In the genomic region with DNA sequence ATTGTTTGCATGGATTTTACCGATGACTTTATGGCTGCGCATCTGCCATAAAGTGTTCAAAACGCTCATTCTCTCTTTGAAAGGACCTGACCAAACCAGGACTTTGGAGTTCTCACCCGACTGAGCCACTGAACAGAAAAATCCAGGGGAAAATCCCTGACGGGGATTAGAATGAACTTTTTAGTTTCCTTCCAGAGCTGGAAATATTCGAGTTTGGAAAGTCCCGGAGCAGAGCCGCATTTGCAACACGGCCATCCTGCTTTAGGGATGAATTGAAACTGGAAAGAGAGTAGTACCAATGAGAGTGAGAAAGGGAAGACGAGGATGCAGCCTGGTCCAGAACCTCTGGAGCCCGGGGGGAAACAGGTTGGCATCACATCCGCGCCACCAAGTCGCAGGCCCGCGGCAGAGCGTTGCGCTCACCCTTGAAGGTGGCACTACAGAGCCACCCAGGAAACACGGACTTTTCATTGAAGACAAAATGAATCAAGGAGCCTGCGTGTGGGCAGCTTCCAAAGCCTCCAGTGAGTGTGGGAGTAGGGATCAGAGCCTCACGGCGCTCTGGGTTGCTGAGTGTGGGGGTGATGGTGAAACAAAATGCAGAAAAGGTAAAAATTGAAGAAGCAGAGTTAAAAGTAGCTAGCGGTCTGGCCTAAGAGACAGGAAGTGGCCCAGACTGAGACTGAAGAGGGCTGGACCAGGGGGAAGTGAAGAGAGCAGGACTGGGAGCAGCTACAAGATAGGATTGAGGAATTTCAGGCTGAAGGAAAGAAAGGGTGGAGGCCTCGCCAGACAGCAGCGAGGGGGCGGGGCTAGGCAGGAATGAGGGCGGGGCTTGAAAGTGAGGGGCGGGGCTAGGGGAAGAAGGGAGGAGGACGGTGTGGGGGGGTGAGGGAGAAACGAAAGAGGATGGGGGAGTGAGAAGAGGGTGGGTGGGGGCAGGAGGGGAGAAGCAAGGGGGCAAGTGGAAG, we compare ENCODE assay signal across 8 cellular contexts. TPM values are rescaled to one million over a fixed set of nuclear protein-coding genes. Genes with fewer than 3 reads are reported as not detected.
A peak's percentile ranks its signal among the peaks of the same experiment; 100 is the strongest.
DNase-seq lines count a peak whose midpoint lies in the region; ATAC-seq, FAIRE-seq and TF ChIP-seq lines count a peak whose summit lies in the region.

No MANE protein-coding gene starts in this region.

- H3K9ac ChIP-seq in mammary epithelial cell (ENCODE audit: insufficient read depth, low read length), result peak overlapping the region; percentile 89
- H3K9ac ChIP-seq in keratinocyte (ENCODE audit: control insufficient read depth, extremely low read depth, insufficient read depth, low read length), result peak overlapping the region; percentile 90
- H3K9ac ChIP-seq in smooth muscle cell (ENCODE audit: low read depth), result peak overlapping the region; percentile 78

- peaks cover 54% of the 10 kb centered on the region for H3K4me1 Mint-ChIP-seq in activated B cell treated with CpG ODN at 0.5 μM for 24 hours

- DNase-seq in A673 (ENCODE audit: low spot score) (peak; percentile 61), HL-60 (ENCODE audit: low read depth in 1 of 2, low spot score in 1 of 2) (peak in 1 of 2 experiments; percentile 52), activated B cell treated with CpG ODN at 0.5 μM for 24 hours (peak; percentile 31), mammary epithelial cell (peak; percentile 73), keratinocyte (ENCODE audit: low read depth, low spot score) (no peak), smooth muscle cell (lab: John Stamatoyannopoulos, UW; ENCODE audit: unreplicated experiment) (peak; percentile 48), NCI-H128 (lab: John Stamatoyannopoulos, UW; ENCODE audit: unreplicated experiment) (no peak)

- WGBS in mammary epithelial cell (ENCODE audit: low coverage, missing lambda C conversion rate), result 5% methylated on average over 22 of the region's 30 CpGs
- 17% methylated on average over 23 of the region's 30 CpGs for WGBS in smooth muscle cell (ENCODE audit: low lambda C conversion rate)

- POLR2A ChIA-PET in A673 (lab: Charles Lee; ENCODE audit: low non-redundant PET), result no interaction called here
- POLR2A ChIA-PET in activated B cell treated with CpG ODN at 0.5 μM for 24 hours (lab: Charles Lee), result interaction anchor here (0.6 kb wide), 1 partner anchor 70 kb away, joined by 3 read pairs; no protein-coding TSS in a partner anchor

- peaks cover 3% of the 10 kb centered on the region for H3K27me3 Mint-ChIP-seq in activated B cell treated with CpG ODN at 0.5 μM for 24 hours

- no peak for FAIRE-seq in keratinocyte (lab: Jason Lieb, UNC)

- no peaks in the 10 kb centered on the region for H3K9me1 ChIP-seq in keratinocyte (ENCODE audit: control insufficient read depth, extremely low read depth, insufficient read depth, low read length)

- H3K36me3 Mint-ChIP-seq in activated B cell treated with CpG ODN at 0.5 μM for 24 hours (ENCODE audit: low read depth), result peaks cover 5% of the 10 kb centered on the region

- intact Hi-C loops in A673 (cut with micrococcal nuclease; ENCODE audit: unreplicated experiment), result no loop called here
- intact Hi-C loops in activated B cell treated with CpG ODN at 0.5 μM for 24 hours (cut with micrococcal nuclease), result loop anchor here (2.0 to 10.0 kb wide), 7 partner anchors 21 to 1445 kb away; a partner anchor contains a TSS
- intact Hi-C loops in mammary epithelial cell (cut with micrococcal nuclease), result loop anchor here (1.0 to 2.0 kb wide), 6 partner anchors 39 to 169 kb away; no protein-coding TSS in a partner anchor

- ATAC-seq in activated B cell treated with CpG ODN at 0.5 μM for 24 hours (ENCODE audit: low read depth) (peak; percentile 26), HG03135 (IDR thresholded peaks at IDR 0.05; ENCODE audit: unreplicated experiment) (no peak)

- peak overlapping the region; percentile 20 for H2AFZ ChIP-seq in mammary epithelial cell (ENCODE audit: low read depth, low read length)
- no peak overlapping the region for H2AFZ ChIP-seq in keratinocyte (ENCODE audit: control insufficient read depth, low read length)
- no peak overlapping the region for H2AFZ ChIP-seq in smooth muscle cell (ENCODE audit: low read depth)

- peak overlapping the region; percentile 87 for H3K27ac Mint-ChIP-seq in activated B cell treated with CpG ODN at 0.5 μM for 24 hours

- no peaks in the 10 kb centered on the region for H3K27me3 ChIP-seq in A673 (replicated peaks; ENCODE audit: insufficient read depth, low read depth, low read length, poor library complexity)
- no peaks in the 10 kb centered on the region for H3K27me3 ChIP-seq in HL-60 (ENCODE audit: insufficient read depth, poor library complexity, severe bottlenecking)
- H3K27me3 ChIP-seq in mammary epithelial cell (ENCODE audit: insufficient read depth, low read length), result no peaks in the 10 kb centered on the region
- no peaks in the 10 kb centered on the region for H3K27me3 ChIP-seq in keratinocyte (ENCODE audit: control insufficient read depth, extremely low read depth, insufficient read depth, low read length)
- no peaks in the 10 kb centered on the region for H3K27me3 ChIP-seq in smooth muscle cell (ENCODE audit: low read depth)

- H3F3A ChIP-seq in smooth muscle cell (ENCODE audit: low read depth), result peaks cover 8% of the 10 kb centered on the region

- TF ChIP-seq CTCF in A673 (conservative IDR thresholded peaks at IDR 0.05; ENCODE audit: low read depth, low read length) (no peak), HL-60 (IDR thresholded peaks at IDR 0.05; ENCODE audit: insufficient read depth, low read length) (no peak), activated B cell treated with CpG ODN at 0.5 μM for 24 hours (IDR thresholded peaks at IDR 0.05) (no peak), mammary epithelial cell (conservative IDR thresholded peaks at IDR 0.05 in 1 of 2, IDR thresholded peaks at IDR 0.05 in 1 of 2; ENCODE audit: extremely low read depth in 1 of 2, insufficient read depth in 1 of 2, low read depth in 1 of 2, low read length in 2 of 2) (peak in 1 of 2 donors; percentile 1), keratinocyte (optimal IDR thresholded peaks at IDR 0.05 in 1 of 3, IDR thresholded peaks at IDR 0.05 in 1 of 3, conservative IDR thresholded peaks at IDR 0.05 in 1 of 3; ENCODE audit: extremely low read depth in 1 of 3, insufficient read depth in 2 of 3, low read length in 3 of 3) (peak in 1 of 3 experiments; percentile 6), smooth muscle cell (IDR thresholded peaks at IDR 0.05; ENCODE audit: borderline replicate concordance, insufficient read depth, poor library complexity, severe bottlenecking) (no peak)

- H3K79me2 ChIP-seq in mammary epithelial cell (ENCODE audit: insufficient read depth, low read length), result peaks cover 62% of the 10 kb centered on the region
- H3K79me2 ChIP-seq in keratinocyte (ENCODE audit: control insufficient read depth, insufficient read depth, low read length), result peaks cover 52% of the 10 kb centered on the region
- peaks cover 46% of the 10 kb centered on the region for H3K79me2 ChIP-seq in smooth muscle cell (ENCODE audit: low read depth)

- H3K4me1 ChIP-seq in A673 (ENCODE audit: insufficient read depth, low read length, poor library complexity, severe bottlenecking) (peaks cover 35% of the 10 kb centered on the region), mammary epithelial cell (ENCODE audit: insufficient read depth, low read length) (peaks cover 24% of the 10 kb centered on the region), keratinocyte (ENCODE audit: control insufficient read depth, extremely low read depth, insufficient read depth, low read length) (peaks cover 47% of the 10 kb centered on the region), smooth muscle cell (ENCODE audit: low read depth) (peaks cover 47% of the 10 kb centered on the region)

- H3K4me2 ChIP-seq in mammary epithelial cell (ENCODE audit: insufficient read depth, low read depth, low read length), result peak overlapping the region; percentile 89
- peak overlapping the region; percentile 98 for H3K4me2 ChIP-seq in keratinocyte (ENCODE audit: control insufficient read depth, extremely low read depth, insufficient read depth, low read depth, low read length)
- H3K4me2 ChIP-seq in smooth muscle cell, result peak overlapping the region; percentile 94

- H3K9me3 Mint-ChIP-seq in activated B cell treated with CpG ODN at 0.5 μM for 24 hours, result peaks cover 2% of the 10 kb centered on the region

- peak overlapping the region; percentile 90 for H3K4me3 ChIP-seq in A673 (ENCODE audit: low read depth, low read length, poor library complexity, severe bottlenecking)
- peak overlapping the region; percentile 70 for H3K4me3 ChIP-seq in HL-60 (replicated peaks; ENCODE audit: insufficient read depth, low read length)
- peak overlapping the region; percentile 63 to 78 (median 65) for H3K4me3 ChIP-seq in mammary epithelial cell (replicated peaks in 1 of 3; ENCODE audit: insufficient read depth in 1 of 3, low read depth in 2 of 3, low read length in 3 of 3)
- peak overlapping the region; percentile 59 to 81 (median 78) for H3K4me3 ChIP-seq in keratinocyte (ENCODE audit: control insufficient read depth in 2 of 3, extremely low read depth in 1 of 3, insufficient read depth in 2 of 3, low read depth in 1 of 3, low read length in 3 of 3)
- peak overlapping the region; percentile 91 for H3K4me3 ChIP-seq in smooth muscle cell

- CTCF ChIA-PET in A673 (lab: Charles Lee), result interaction anchor here (0.6 to 0.7 kb wide), 2 partner anchors 268 to 565 kb away, joined by 5 to 7 read pairs; no protein-coding TSS in a partner anchor
- CTCF ChIA-PET in activated B cell treated with CpG ODN at 0.5 μM for 24 hours (lab: Charles Lee), result no interaction called here
- CTCF ChIA-PET in mammary epithelial cell (lab: Charles Lee; ENCODE audit: low non-redundant PET), result interaction anchor here (0.6 kb wide), 1 partner anchor 8 kb away, joined by 3 read pairs; no protein-coding TSS in a partner anchor

- BruUV-seq in A673 (replicated peaks; lab: Mats Ljungman, UMichigan) (no TSS peak), mammary epithelial cell (replicated peaks; lab: Mats Ljungman, UMichigan) (TSS peak; percentile 38)

- H3K4me3 Mint-ChIP-seq in activated B cell treated with CpG ODN at 0.5 μM for 24 hours, result peak overlapping the region; percentile 78

- peak overlapping the region; percentile 71 for H3K27ac ChIP-seq in A673 (ENCODE audit: low read depth, low read length, poor library complexity, severe bottlenecking)
- no peak overlapping the region for H3K27ac ChIP-seq in HL-60 (replicated peaks)
- peak overlapping the region; percentile 87 for H3K27ac ChIP-seq in mammary epithelial cell (ENCODE audit: insufficient read depth, low read depth, low read length)
- peak overlapping the region; percentile 90 for H3K27ac ChIP-seq in keratinocyte (ENCODE audit: control insufficient read depth, insufficient read depth, low read length)
- H3K27ac ChIP-seq in smooth muscle cell (ENCODE audit: low read depth), result peak overlapping the region; percentile 89

- H4K20me1 ChIP-seq in mammary epithelial cell (ENCODE audit: insufficient read depth, low read length) (no peaks in the 10 kb centered on the region), keratinocyte (ENCODE audit: control insufficient read depth, extremely low read depth, insufficient read depth, low read length) (peaks cover 10% of the 10 kb centered on the region), smooth muscle cell (ENCODE audit: low read depth) (peaks cover 29% of the 10 kb centered on the region)

- in situ Hi-C loops in mammary epithelial cell (cut with MboI; ENCODE audit: low sequenced_read_pairs in 2 of 2), result loop anchor here in 1 of 2 donors (25.0 kb wide), 1 partner anchor 170 kb away; no protein-coding TSS in a partner anchor

- no peaks in the 10 kb centered on the region for H3K9me3 ChIP-seq in A673 (ENCODE audit: low read depth, low read length, poor library complexity, severe bottlenecking)
- no peaks in the 10 kb centered on the region for H3K9me3 ChIP-seq in mammary epithelial cell (replicated peaks; ENCODE audit: insufficient read depth, low read length)
- no peaks in the 10 kb centered on the region for H3K9me3 ChIP-seq in keratinocyte (ENCODE audit: control insufficient read depth, low read depth, low read length)
- H3K9me3 ChIP-seq in smooth muscle cell (replicated peaks; ENCODE audit: low read depth), result no peaks in the 10 kb centered on the region

- dilution Hi-C loops in mammary epithelial cell (cut with HindIII; ENCODE audit: low sequenced_read_pairs) (no loop called here), keratinocyte (cut with MboI; ENCODE audit: extremely low pct_ligation_motif_present, low sequenced_read_pairs) (no loop called here)

- no peaks in the 10 kb centered on the region for H3K36me3 ChIP-seq in A673 (ENCODE audit: insufficient read depth, low read length, poor library complexity, severe bottlenecking)
- H3K36me3 ChIP-seq in mammary epithelial cell (ENCODE audit: insufficient read depth, low read length), result no peaks in the 10 kb centered on the region
- peaks cover 0 to 6% of the 10 kb centered on the region in 2 experiments for H3K36me3 ChIP-seq in keratinocyte (ENCODE audit: control insufficient read depth in 2 of 2, extremely low read depth in 1 of 2, insufficient read depth in 2 of 2, low read length in 2 of 2)
- H3K36me3 ChIP-seq in smooth muscle cell (ENCODE audit: low read depth), result no peaks in the 10 kb centered on the region

RNA-seq across cellular contexts. Expression of a gene that starts 1.9 kb away (rescaled TPM):
- total RNA-seq in A673 (2021) (16.5 and 18.4 TPM in 2 replicates), activated B cell treated with CpG ODN at 0.5 μM for 24 hours (21.6 and 23.1 TPM in 2 replicates), mammary epithelial cell (10 to 100 TPM; 42.5 to 43.2 TPM), smooth muscle cell (15.5 and 28.5 TPM in 2 replicates)
- polyA plus RNA-seq in mammary epithelial cell (19.9 TPM), keratinocyte (20.7 to 32.3 TPM (median 22.2 TPM) in 3 replicates), smooth muscle cell (16.2 and 17.5 TPM in 2 replicates)
- polyA minus RNA-seq in mammary epithelial cell (35.4 TPM), keratinocyte (20.0 to 37.9 TPM (median 28.4 TPM) in 3 replicates)
- 47.9 TPM for polyA plus RNA-seq in keratinocyte (2011; ENCODE audit: low read depth)
- polyA plus RNA-seq in keratinocyte (2011; cell fraction: cytosol; rRNA removed), result 20.3 and 25.4 TPM in 2 replicates
- 50.8 and 56.0 TPM in 2 replicates for polyA plus RNA-seq in keratinocyte (2011; cell fraction: nucleus; rRNA removed)
- polyA plus RNA-seq in keratinocyte (2012; ENCODE audit: low replicate concordance), result 26.2 and 27.9 TPM in 2 replicates
- polyA minus RNA-seq in keratinocyte (2011; cell fraction: cytosol; rRNA and poly(A)+ RNA removed), result 15.5 TPM
- 26.2 and 54.6 TPM in 2 replicates for polyA minus RNA-seq in keratinocyte (2011; cell fraction: nucleus; rRNA and poly(A)+ RNA removed)

Comparison
In these comparisons a context has a peak if more than half of its experiments do, and no peak if none do; other contexts are left out.
1. DNase-seq: peak in A673 (single experiment), activated B cell treated with CpG ODN at 0.5 μM for 24 hours (single experiment), mammary epithelial cell (single experiment) and smooth muscle cell (single experiment); none in keratinocyte (single experiment) and NCI-H128 (single experiment).
2. Peak in every context shown above with its lines, with median percentiles within 50 percentile points of each other: H3K4me3 ChIP-seq, H3K4me2 ChIP-seq and H3K9ac ChIP-seq.